In the genomic region with DNA sequence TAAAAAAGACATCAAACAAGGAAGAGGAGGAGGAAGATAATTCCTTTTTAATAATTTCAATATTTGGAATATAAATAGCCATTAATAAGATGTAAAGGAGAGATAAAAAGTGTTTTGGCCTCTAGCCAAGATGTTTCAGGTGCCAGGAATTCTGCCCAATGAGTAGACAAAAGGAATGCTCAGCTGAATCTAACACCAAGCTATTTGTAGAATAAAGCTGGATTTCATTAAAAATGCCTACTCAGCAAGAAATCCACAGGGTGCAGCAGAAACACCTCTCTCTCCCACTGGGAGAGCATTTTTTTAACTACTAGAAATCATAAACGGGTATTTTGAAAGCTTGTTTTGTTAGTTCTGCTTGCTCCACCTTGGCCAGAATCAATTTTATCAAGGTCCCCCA, we compare ENCODE assay signal across 21 cellular contexts. TPM values are rescaled to one million over a fixed set of nuclear protein-coding genes. Genes with fewer than 3 reads are reported as not detected.
DNase-seq lines count a peak whose midpoint lies in the region; ATAC-seq, FAIRE-seq and TF ChIP-seq lines count a peak whose summit lies in the region.
"Had no signal": no experiment of that assay in that cellular context is flagged by ENCODE, and none has a peak within 500 bp of the region (broad histone marks: within the 10 kb centered on the region; RNA-seq: fewer than 3 reads in every experiment).

No MANE protein-coding gene starts in this region.

- ATAC-seq in HepG2 (no peak), right lobe of liver (no peak), heart left ventricle (no peak)
- ATAC-seq in stimulated activated naive B cell treated with anti-CD40 and anti-IgM and Interleukin-4, amounts not matched to agents 10 μg/mL and 1 μg/mL and 100 μg/mL, for 72 hours (replicated peaks): no peak
- ATAC-seq: Panc1 had no signal

- WGBS in HepG2 (ENCODE audit: low lambda C conversion rate): 9% methylated on average over 1 of the region's 1 CpG
- 22% methylated on average over 1 of the region's 1 CpG for WGBS in right lobe of liver (ENCODE audit: insufficient coverage, low coverage, low lambda C conversion rate, missing lambda C conversion rate)
- 46 to 57% (median 54%) methylated on average over 1 of the region's 1 CpG for WGBS in heart left ventricle, 4 donors

- H3K27ac ChIP-seq in HepG2 (ENCODE audit: extremely low read length, insufficient read depth, low read length) (no peak overlapping the region), right lobe of liver (no peak overlapping the region), RWPE1 (no peak overlapping the region), heart left ventricle (no peak overlapping the region)
- H3K27ac ChIP-seq: C4-2B, KMS-11 had no signal

- H3K36me3 ChIP-seq in HepG2 (replicated peaks in 1 of 2; ENCODE audit: control insufficient read depth in 1 of 2, insufficient read depth in 2 of 2, low read length in 2 of 2) (no peaks in the 10 kb centered on the region), right lobe of liver (no peaks in the 10 kb centered on the region), heart left ventricle (no peaks in the 10 kb centered on the region)

- H3K36me3 Mint-ChIP-seq in stimulated activated naive B cell treated with anti-CD40 and anti-IgM and Interleukin-4, amounts not matched to agents 10 μg/mL and 1 μg/mL and 100 μg/mL, for 72 hours: no peaks in the 10 kb centered on the region

- DNase-seq in HepG2 (ENCODE audit: low spot score) (no peak), right lobe of liver (no peak), RWPE1 (ENCODE audit: low spot score) (peak; percentile 37), epithelial cell of esophagus (ENCODE audit: low read depth) (peak; percentile 66), NCI-H2107 (lab: John Stamatoyannopoulos, UW) (no peak), heart left ventricle (no peak)
- no peak for DNase-seq in stimulated activated naive B cell treated with anti-CD40 and anti-IgM and Interleukin-4, amounts not matched to agents 10 μg/mL and 1 μg/mL and 100 μg/mL, for 72 hours
- DNase-seq: ACHN, AML-193, DMS79, GOT3, NCI-H1436 treated with DMSO at 0.1 percent for 48 hours, NCI-H2029, NCI-H345, NCI-H526, SHP77, SK-N-SH had no signal

- no peaks in the 10 kb centered on the region for H3K4me1 Mint-ChIP-seq in stimulated activated naive B cell treated with anti-CD40 and anti-IgM and Interleukin-4, amounts not matched to agents 10 μg/mL and 1 μg/mL and 100 μg/mL, for 72 hours

- no peak for TF ChIP-seq CTCF in HepG2 (CRISPR knock-in tag; IDR thresholded peaks at IDR 0.05)
- TF ChIP-seq CTCF in right lobe of liver (IDR thresholded peaks at IDR 0.05): no peak
- TF ChIP-seq CTCF in RWPE1 (conservative IDR thresholded peaks at IDR 0.05; ENCODE audit: low read depth): no peak
- TF ChIP-seq CTCF in epithelial cell of esophagus (IDR thresholded peaks at IDR 0.05; ENCODE audit: insufficient read depth, low read depth, low read length, missing control alignments): no peak
- TF ChIP-seq CTCF in heart left ventricle (IDR thresholded peaks at IDR 0.05): no peak

- CTCF ChIA-PET in HepG2 (lab: Yijun Ruan, JAX; ENCODE audit: low intra/inter-chr PET ratio, low total read pairs): no interaction called here
- CTCF ChIA-PET in RWPE1 (lab: Yijun Ruan, JAX): no interaction called here

- no peak for TF ChIP-seq RAD21 in HepG2 (CRISPR knock-in tag; IDR thresholded peaks at IDR 0.05)

- H3K27me3 Mint-ChIP-seq in stimulated activated naive B cell treated with anti-CD40 and anti-IgM and Interleukin-4, amounts not matched to agents 10 μg/mL and 1 μg/mL and 100 μg/mL, for 72 hours: peaks cover 24 to 28% of the 10 kb centered on the region in 2 donors

- no peaks in the 10 kb centered on the region for H3K79me2 ChIP-seq in HepG2 (ENCODE audit: insufficient read depth, low read length)

- no peaks in the 10 kb centered on the region for H3K9me3 ChIP-seq in HepG2 (ENCODE audit: low read length)
- H3K9me3 ChIP-seq in right lobe of liver: no peaks in the 10 kb centered on the region
- H3K9me3 ChIP-seq in heart left ventricle: no peaks in the 10 kb centered on the region
- H3K9me3 ChIP-seq: SK-N-SH had no signal

- no peaks in the 10 kb centered on the region for H3K9me3 Mint-ChIP-seq in stimulated activated naive B cell treated with anti-CD40 and anti-IgM and Interleukin-4, amounts not matched to agents 10 μg/mL and 1 μg/mL and 100 μg/mL, for 72 hours

- no peak overlapping the region for H3K4me2 ChIP-seq in HepG2 (ENCODE audit: low read depth, low read length)
- H3K4me2 ChIP-seq: KMS-11, SK-N-SH had no signal

- no peak overlapping the region for H3K27ac Mint-ChIP-seq in stimulated activated naive B cell treated with anti-CD40 and anti-IgM and Interleukin-4, amounts not matched to agents 10 μg/mL and 1 μg/mL and 100 μg/mL, for 72 hours

- TF ChIP-seq POLR2A in HepG2 (IDR thresholded peaks at IDR 0.05; ENCODE audit: insufficient read depth in 1 of 2, low read depth in 2 of 2, low read length in 2 of 2): no peak
- no peak for TF ChIP-seq POLR2A in right lobe of liver (IDR thresholded peaks at IDR 0.05)
- TF ChIP-seq POLR2A in heart left ventricle (IDR thresholded peaks at IDR 0.05): no peak

- TF ChIP-seq EP300 in HepG2 (IDR thresholded peaks at IDR 0.05; ENCODE audit: low read depth in 2 of 2, low read length in 2 of 2): no peak
- no peak for TF ChIP-seq EP300 in HepG2 (CRISPR knock-in tag; IDR thresholded peaks at IDR 0.05; ENCODE audit: borderline replicate concordance)

- no peaks in the 10 kb centered on the region for H4K20me1 ChIP-seq in HepG2 (ENCODE audit: insufficient read depth, low read length)

- H3K4me1 ChIP-seq in HepG2 (ENCODE audit: insufficient read depth, low read length) (no peaks in the 10 kb centered on the region), right lobe of liver (no peaks in the 10 kb centered on the region), heart left ventricle (no peaks in the 10 kb centered on the region)

- H3K4me3 Mint-ChIP-seq in stimulated activated naive B cell treated with anti-CD40 and anti-IgM and Interleukin-4, amounts not matched to agents 10 μg/mL and 1 μg/mL and 100 μg/mL, for 72 hours: no peak overlapping the region

- no peak overlapping the region for H3K9ac ChIP-seq in HepG2 (ENCODE audit: insufficient read depth, low read depth, low read length)
- H3K9ac ChIP-seq: KMS-11, SK-N-SH had no signal

- no TSS peak for BruUV-seq in HepG2 (replicated peaks; lab: Mats Ljungman, UMichigan)

- POLR2A ChIA-PET in HepG2 (lab: Yijun Ruan, JAX) (no interaction called here), RWPE1 (lab: Yijun Ruan, JAX; ENCODE audit: low non-redundant PET) (no interaction called here)

- intact Hi-C loops in HepG2 (cut with micrococcal nuclease; ENCODE audit: unreplicated experiment): no loop called here
- intact Hi-C loops in right lobe of liver (cut with DNase I): no loop called here
- intact Hi-C loops in heart left ventricle (cut with DNase I): loop anchor here in 2 of 10 donors (5.0 to 10.0 kb wide), 3 partner anchors 49 to 292 kb away; no protein-coding TSS in a partner anchor

- H3K27me3 ChIP-seq in HepG2 (ENCODE audit: control insufficient read depth in 1 of 2, insufficient read depth in 2 of 2, low read length in 2 of 2): 0 out of 5 replicates have a peak, but pooled peaks cover 0 to 4% of the 10 kb centered on the region in 2 experiments
- H3K27me3 ChIP-seq in right lobe of liver: no peaks in the 10 kb centered on the region
- H3K27me3 ChIP-seq in heart left ventricle: peaks cover 0 to 18% (median 0%) of the 10 kb centered on the region in 9 donors

- in situ Hi-C loops in HepG2 (cut with HindIII; ENCODE audit: extremely low pct_ligation_motif_present, low pct_unique_long_range_greater_than_20kb): no loop called here

- H3K4me3 ChIP-seq in HepG2 (replicated peaks in 1 of 3; ENCODE audit: insufficient read depth in 1 of 3, low read depth in 2 of 3, low read length in 3 of 3): no peak overlapping the region
- H3K4me3 ChIP-seq in right lobe of liver: no peak overlapping the region
- no peak overlapping the region for H3K4me3 ChIP-seq in epithelial cell of esophagus (ENCODE audit: low read length)
- no peak overlapping the region for H3K4me3 ChIP-seq in heart left ventricle

- H2AFZ ChIP-seq in HepG2 (ENCODE audit: low read length): no peak overlapping the region

- no peak for FAIRE-seq in HepG2 (lab: Jason Lieb, UNC)

TF ChIP-seq in HepG2, 621 proteins besides CTCF, POLR2A, EP300 and RAD21 (continues in another document):
- TF ChIP-seq MAFK (conservative IDR thresholded peaks at IDR 0.05 in 1 of 2, IDR thresholded peaks at IDR 0.05 in 1 of 2; ENCODE audit: low read length in 2 of 2) (peak; percentile 97 to 99), ZSCAN22 (CRISPR knock-in tag; IDR thresholded peaks at IDR 0.05) (no peak), ZKSCAN5 (CRISPR knock-in tag; IDR thresholded peaks at IDR 0.05) (no peak), TSC22D2 (CRISPR knock-in tag; IDR thresholded peaks at IDR 0.05; ENCODE audit: borderline replicate concordance) (no peak)

RNA-seq across cellular contexts. Expression of a gene that starts 4.1 kb away (rescaled TPM):
- total RNA-seq in HepG2 (2016; rRNA removed; fragmentation: Illumina TruSeq; extraction: Trizol): not detected in 2 replicates
- total RNA-seq in HepG2 (2016; cell fraction: cytosol; rRNA removed; fragmentation: Illumina TruSeq; extraction: Trizol; ENCODE audit: low read depth): not detected in 2 replicates
- not detected in 2 replicates for total RNA-seq in HepG2 (2016; cell fraction: insoluble cytoplasmic fraction; rRNA removed; fragmentation: Illumina TruSeq; extraction: Trizol)
- not detected in 2 replicates for total RNA-seq in HepG2 (2016; cell fraction: membrane; rRNA removed; fragmentation: Illumina TruSeq; extraction: Trizol)
- not detected in 2 replicates for total RNA-seq in HepG2 (2016; cell fraction: nucleus; rRNA removed; fragmentation: Illumina TruSeq; extraction: Trizol)
- not detected in 2 replicates for polyA plus RNA-seq in HepG2 (2011; rRNA removed)
- not detected in 2 replicates for polyA plus RNA-seq in HepG2 (2011; cell fraction: cytosol; rRNA removed)
- not detected in 2 replicates for polyA plus RNA-seq in HepG2 (2011; cell fraction: nucleus; rRNA removed)
- 0.52 TPM in 1 of 2 replicates, not detected in the other for polyA plus RNA-seq in HepG2 (2012)
- polyA plus RNA-seq in HepG2 (2016; cell fraction: cytosol; fragmentation: Illumina TruSeq; extraction: Trizol; ENCODE audit: low read depth): not detected in 2 replicates
- polyA plus RNA-seq in HepG2 (2016; cell fraction: insoluble cytoplasmic fraction; fragmentation: Illumina TruSeq; extraction: Trizol; ENCODE audit: low read depth): not detected in 2 replicates
- polyA plus RNA-seq in HepG2 (2016; cell fraction: membrane; fragmentation: Illumina TruSeq; extraction: Trizol; ENCODE audit: low read depth): not detected in 2 replicates
- polyA plus RNA-seq in HepG2 (2016; cell fraction: nucleus; fragmentation: Illumina TruSeq; extraction: Trizol; ENCODE audit: insufficient read depth, low read depth): not detected in 2 replicates
- not detected in 2 replicates for polyA minus RNA-seq in HepG2 (2011; rRNA and poly(A)+ RNA removed; ENCODE audit: low replicate concordance)
- polyA minus RNA-seq in HepG2 (2011; cell fraction: cytosol; rRNA and poly(A)+ RNA removed): not detected in 2 replicates
- polyA minus RNA-seq in HepG2 (2011; cell fraction: nucleus; rRNA and poly(A)+ RNA removed): not detected in 2 replicates
- 10 to 100 TPM in 4 of 6 experiments, 1 to 10 TPM in 2; 5.5 to 32.2 (median 18.5) TPM for total RNA-seq in right lobe of liver
- total RNA-seq in heart left ventricle: 1 to 10 TPM in 1 of 9 donors, under 1 TPM in 4, not detected in 4; 0.12 to 3.5 (median 0.37) TPM
- polyA plus RNA-seq in heart left ventricle: not detected
- total RNA-seq: M059J had no signal
- polyA plus RNA-seq: SK-N-SH had no signal

Comparison
In these comparisons a context has a peak if more than half of its experiments do, and no peak if none do; other contexts are left out.
1. DNase-seq: peak in RWPE1 (single experiment) and epithelial cell of esophagus (single experiment); none in HepG2 (single experiment), right lobe of liver (0 of 3), stimulated activated naive B cell treated with anti-CD40 and anti-IgM and Interleukin-4, amounts not matched to agents 10 μg/mL and 1 μg/mL and 100 μg/mL, for 72 hours (single experiment), NCI-H2107 (single experiment) and heart left ventricle (0 of 5).